Comparison of ENCODE assay signal across 10 cellular contexts in the genomic region with DNA sequence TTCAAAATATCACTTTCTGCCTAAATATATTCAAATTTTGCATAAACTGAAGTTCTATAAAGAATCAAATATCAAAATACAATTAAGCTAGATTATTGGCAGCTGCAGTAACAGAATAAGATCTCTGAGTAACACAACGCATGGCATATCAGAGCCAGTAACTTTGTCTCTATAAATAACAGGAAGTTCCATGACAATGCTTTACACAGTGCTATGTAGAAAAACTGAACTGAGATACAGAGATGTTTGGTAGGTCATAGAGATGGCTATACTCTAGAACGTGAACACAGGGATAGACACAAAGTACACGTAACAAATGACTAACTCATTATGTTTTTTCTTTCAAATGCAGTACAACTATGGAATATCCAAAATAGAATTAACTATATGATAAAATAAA. TPM values are rescaled to one million over a fixed set of nuclear protein-coding genes. Genes with fewer than 3 reads are reported as not detected.
DNase-seq lines count a peak whose midpoint lies in the region; ATAC-seq and TF ChIP-seq lines count a peak whose summit lies in the region.
"Had no signal": no experiment of that assay in that cellular context is flagged by ENCODE, and none has a peak within 500 bp of the region (broad histone marks: within the 10 kb centered on the region; RNA-seq: fewer than 3 reads in every experiment).

No MANE protein-coding gene starts in this region.

- peak; percentile 26 for TF ChIP-seq CTCF in mesothelial cell of epicardium (IDR thresholded peaks at IDR 0.05; ENCODE audit: unreplicated experiment)

- no peak overlapping the region for H3K4me3 Mint-ChIP-seq in mesothelial cell of epicardium

- peaks cover 22% of the 10 kb centered on the region for H3K36me3 Mint-ChIP-seq in mesothelial cell of epicardium

- H3K27me3 Mint-ChIP-seq in mesothelial cell of epicardium (ENCODE audit: low read depth) = no peaks in the 10 kb centered on the region

- ATAC-seq in GM18858 (IDR thresholded peaks at IDR 0.05; ENCODE audit: unreplicated experiment) (peak; percentile 82), HG02610 (IDR thresholded peaks at IDR 0.05; ENCODE audit: unreplicated experiment) (peak; percentile 65), GM19452 (IDR thresholded peaks at IDR 0.05; ENCODE audit: unreplicated experiment) (no peak)

- peaks cover 90% of the 10 kb centered on the region for H3K36me3 ChIP-seq in SK-N-MC (ENCODE audit: insufficient read depth, low read length)

- H3K4me3 ChIP-seq in SK-N-MC = no peak overlapping the region
- H3K4me3 ChIP-seq: transverse colon had no signal

- H3K27ac ChIP-seq in SK-N-MC = 0 out of 2 replicates have a peak overlapping the region, but pooled peaks have one; percentile 17
- H3K27ac ChIP-seq: transverse colon had no signal

- H3K27ac Mint-ChIP-seq in mesothelial cell of epicardium = peak overlapping the region; percentile 23

- H3K9ac ChIP-seq in SK-N-MC (ENCODE audit: insufficient read length) = no peak overlapping the region

- DNase-seq in SK-N-MC (ENCODE audit: low read depth, low spot score) = no peak
- no peak for DNase-seq in mesothelial cell of epicardium (ENCODE audit: low spot score in 2 of 2, unreplicated experiment in 2 of 2)
- no peak for DNase-seq in NCI-H748 treated with DMSO at 0.1 percent for 48 hours (lab: John Stamatoyannopoulos, UW)
- DNase-seq in putamen (ENCODE audit: low spot score) = no peak
- DNase-seq in superior temporal gyrus (ENCODE audit: extremely low spot score) = no peak
- DNase-seq: activated gamma-delta T cell treated with Interleukin-2 at 50 U/mL for 16 hours, transverse colon had no signal

- no peaks in the 10 kb centered on the region for H3K9me3 Mint-ChIP-seq in mesothelial cell of epicardium

- H3K9me3 ChIP-seq in SK-N-MC (ENCODE audit: low read depth, low read length) = no peaks in the 10 kb centered on the region
- H3K9me3 ChIP-seq: transverse colon had no signal

- peaks cover 24% of the 10 kb centered on the region for H3K4me1 Mint-ChIP-seq in mesothelial cell of epicardium

RNA-seq across cellular contexts. Expression of a gene that starts 18.2 kb away (rescaled TPM):
- 299 to 311 TPM (median 307 TPM) in 3 replicates for total RNA-seq in mesothelial cell of epicardium

RNA-seq across cellular contexts. Expression of a gene that starts 48.4 kb away (rescaled TPM):
- total RNA-seq in mesothelial cell of epicardium = 39.2 to 40.2 TPM (median 39.6 TPM) in 3 replicates

RNA-seq across cellular contexts. Expression of a gene that starts 59.6 kb away (rescaled TPM):
- 21.3 to 22.2 TPM (median 21.4 TPM) in 3 replicates for total RNA-seq in mesothelial cell of epicardium
